ENCODE assay signal across 1 cellular context in genomic region chr17:35726609-35727460, GRCh38.
A peak's percentile ranks its signal among the peaks of the same experiment; 100 is the strongest.
TF ChIP-seq lines count a peak whose summit lies in the region.

No MANE protein-coding gene starts in this region.

TF ChIP-seq in HEK293, 187 proteins besides CTCF, POLR2A, EP300 and RAD21 (continued from another document and continues in another):
- TF ChIP-seq ZBTB49 (tag by site-specific recombination; IDR thresholded peaks at IDR 0.05; ENCODE audit: low read depth) (no peak), ZNF24 (tag by site-specific recombination; IDR thresholded peaks at IDR 0.05) (0 out of 2 replicates have a peak, but pooled peaks have one; percentile 34), REPIN1 (tag by site-specific recombination; IDR thresholded peaks at IDR 0.05; ENCODE audit: low read depth) (no peak), ZNF510 (tag by site-specific recombination; IDR thresholded peaks at IDR 0.05; ENCODE audit: insufficient replicate concordance) (no peak), ZNF791 (tag by site-specific recombination; IDR thresholded peaks at IDR 0.05) (no peak), KLF16 (tag by site-specific recombination; IDR thresholded peaks at IDR 0.05) (no peak), ZNF610 (tag by site-specific recombination; IDR thresholded peaks at IDR 0.05; ENCODE audit: borderline replicate concordance) (no peak), ZNF366 (tag by site-specific recombination; conservative IDR thresholded peaks at IDR 0.05) (peak; percentile 50; the same call in 1 of the 2 replicates), KLF9 (tag by site-specific recombination; IDR thresholded peaks at IDR 0.05; ENCODE audit: low read depth) (no peak), ZNF184 (tag by site-specific recombination; IDR thresholded peaks at IDR 0.05) (peak; percentile 80), BCL6B (tag by site-specific recombination; IDR thresholded peaks at IDR 0.05) (no peak), ZNF416 (tag by site-specific recombination; IDR thresholded peaks at IDR 0.05) (no peak), ZFP41 (tag by site-specific recombination; IDR thresholded peaks at IDR 0.05; ENCODE audit: borderline replicate concordance) (no peak), ZNF645 (tag by site-specific recombination; IDR thresholded peaks at IDR 0.05) (no peak), ZNF274 (IDR thresholded peaks at IDR 0.05; ENCODE audit: low read length) (no peak), ZNF274 (tag by site-specific recombination; IDR thresholded peaks at IDR 0.05; ENCODE audit: borderline replicate concordance) (no peak), BCL11B (tag by site-specific recombination; IDR thresholded peaks at IDR 0.05; ENCODE audit: low read depth) (no peak), ZBTB44 (tag by site-specific recombination; IDR thresholded peaks at IDR 0.05) (peak; percentile 87), PRDM10 (tag by site-specific recombination; IDR thresholded peaks at IDR 0.05) (peak; percentile 60), KLF8 (tag by site-specific recombination; IDR thresholded peaks at IDR 0.05) (no peak), ZNF776 (tag by site-specific recombination; IDR thresholded peaks at IDR 0.05; ENCODE audit: borderline replicate concordance) (no peak), ZNF48 (tag by site-specific recombination; IDR thresholded peaks at IDR 0.05) (no peak), SP2 (tag by site-specific recombination; IDR thresholded peaks at IDR 0.05) (no peak), TRIM28 (IDR thresholded peaks at IDR 0.05; ENCODE audit: borderline replicate concordance, low read length) (no peak; the same call in 1 of the 2 replicates), ZNF223 (tag by site-specific recombination; IDR thresholded peaks at IDR 0.05) (no peak), GFI1B (tag by site-specific recombination; IDR thresholded peaks at IDR 0.05) (no peak), ZNF530 (tag by site-specific recombination; IDR thresholded peaks at IDR 0.05; ENCODE audit: low read depth) (no peak), ZNF624 (tag by site-specific recombination; IDR thresholded peaks at IDR 0.05) (no peak), ZSCAN5A (tag by site-specific recombination; IDR thresholded peaks at IDR 0.05) (no peak), MYNN (tag by site-specific recombination; IDR thresholded peaks at IDR 0.05; ENCODE audit: borderline replicate concordance) (no peak), ZNF426 (tag by site-specific recombination; IDR thresholded peaks at IDR 0.05) (no peak), ZNF211 (tag by site-specific recombination; IDR thresholded peaks at IDR 0.05; ENCODE audit: low read depth) (no peak), ZNF146 (tag by site-specific recombination; IDR thresholded peaks at IDR 0.05) (no peak), ZNF140 (tag by site-specific recombination; IDR thresholded peaks at IDR 0.05) (no peak), ZNF148 (tag by site-specific recombination; IDR thresholded peaks at IDR 0.05; ENCODE audit: borderline replicate concordance) (no peak), ZNF639 (tag by site-specific recombination; IDR thresholded peaks at IDR 0.05) (no peak), PRDM2 (tag by site-specific recombination; IDR thresholded peaks at IDR 0.05; ENCODE audit: borderline replicate concordance) (no peak), ZNF2 (tag by site-specific recombination; IDR thresholded peaks at IDR 0.05) (no peak), ZNF221 (tag by site-specific recombination; IDR thresholded peaks at IDR 0.05; ENCODE audit: borderline replicate concordance) (no peak)
